1 cellular context compared by ENCODE assay signal in the genomic region with DNA sequence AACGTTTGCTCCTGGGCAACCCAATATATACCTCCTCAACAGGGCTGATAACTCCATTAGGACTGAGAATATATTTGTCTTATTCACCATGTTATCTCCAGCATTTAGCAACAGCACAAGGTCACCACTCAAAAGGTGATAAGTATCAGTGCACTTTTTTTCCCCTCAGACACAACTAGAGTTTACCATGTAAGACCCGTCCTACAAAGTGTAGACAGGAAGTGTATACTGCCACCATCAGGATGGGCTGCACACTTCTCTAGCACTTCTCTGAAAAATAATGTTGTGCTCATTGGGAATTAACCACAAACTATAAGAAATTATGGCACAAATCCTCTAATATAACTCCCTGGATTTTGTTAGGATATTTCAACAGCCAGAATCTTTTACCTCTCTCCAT.
TF ChIP-seq lines count a peak whose summit lies in the region.

No MANE protein-coding gene starts in this region.

TF ChIP-seq in HepG2, 621 proteins besides CTCF, POLR2A, EP300 and RAD21 (continued from another document):
- TF ChIP-seq, protein P1, sequence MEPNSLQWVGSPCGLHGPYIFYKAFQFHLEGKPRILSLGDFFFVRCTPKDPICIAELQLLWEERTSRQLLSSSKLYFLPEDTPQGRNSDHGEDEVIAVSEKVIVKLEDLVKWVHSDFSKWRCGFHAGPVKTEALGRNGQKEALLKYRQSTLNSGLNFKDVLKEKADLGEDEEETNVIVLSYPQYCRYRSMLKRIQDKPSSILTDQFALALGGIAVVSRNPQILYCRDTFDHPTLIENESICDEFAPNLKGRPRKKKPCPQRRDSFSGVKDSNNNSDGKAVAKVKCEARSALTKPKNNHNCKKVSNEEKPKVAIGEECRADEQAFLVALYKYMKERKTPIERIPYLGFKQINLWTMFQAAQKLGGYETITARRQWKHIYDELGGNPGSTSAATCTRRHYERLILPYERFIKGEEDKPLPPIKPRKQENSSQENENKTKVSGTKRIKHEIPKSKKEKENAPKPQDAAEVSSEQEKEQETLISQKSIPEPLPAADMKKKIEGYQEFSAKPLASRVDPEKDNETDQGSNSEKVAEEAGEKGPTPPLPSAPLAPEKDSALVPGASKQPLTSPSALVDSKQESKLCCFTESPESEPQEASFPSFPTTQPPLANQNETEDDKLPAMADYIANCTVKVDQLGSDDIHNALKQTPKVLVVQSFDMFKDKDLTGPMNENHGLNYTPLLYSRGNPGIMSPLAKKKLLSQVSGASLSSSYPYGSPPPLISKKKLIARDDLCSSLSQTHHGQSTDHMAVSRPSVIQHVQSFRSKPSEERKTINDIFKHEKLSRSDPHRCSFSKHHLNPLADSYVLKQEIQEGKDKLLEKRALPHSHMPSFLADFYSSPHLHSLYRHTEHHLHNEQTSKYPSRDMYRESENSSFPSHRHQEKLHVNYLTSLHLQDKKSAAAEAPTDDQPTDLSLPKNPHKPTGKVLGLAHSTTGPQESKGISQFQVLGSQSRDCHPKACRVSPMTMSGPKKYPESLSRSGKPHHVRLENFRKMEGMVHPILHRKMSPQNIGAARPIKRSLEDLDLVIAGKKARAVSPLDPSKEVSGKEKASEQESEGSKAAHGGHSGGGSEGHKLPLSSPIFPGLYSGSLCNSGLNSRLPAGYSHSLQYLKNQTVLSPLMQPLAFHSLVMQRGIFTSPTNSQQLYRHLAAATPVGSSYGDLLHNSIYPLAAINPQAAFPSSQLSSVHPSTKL (CRISPR knock-in tag; IDR thresholded peaks at IDR 0.05), result peak; percentile 29; the same call in 1 of the 2 replicates
- TF ChIP-seq HHEX (CRISPR knock-in tag; IDR thresholded peaks at IDR 0.05), result no peak
- TF ChIP-seq, protein P2, sequence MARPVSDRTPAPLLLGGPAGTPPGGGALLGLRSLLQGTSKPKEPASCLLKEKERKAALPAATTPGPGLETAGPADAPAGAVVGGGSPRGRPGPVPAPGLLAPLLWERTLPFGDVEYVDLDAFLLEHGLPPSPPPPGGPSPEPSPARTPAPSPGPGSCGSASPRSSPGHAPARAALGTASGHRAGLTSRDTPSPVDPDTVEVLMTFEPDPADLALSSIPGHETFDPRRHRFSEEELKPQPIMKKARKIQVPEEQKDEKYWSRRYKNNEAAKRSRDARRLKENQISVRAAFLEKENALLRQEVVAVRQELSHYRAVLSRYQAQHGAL (CRISPR knock-in tag; IDR thresholded peaks at IDR 0.05; ENCODE audit: not compliant biosample characterization), result no peak
- TF ChIP-seq KDM3A (CRISPR knock-in tag; IDR thresholded peaks at IDR 0.05; ENCODE audit: low read depth), result no peak
- TF ChIP-seq SMC3 (IDR thresholded peaks at IDR 0.05; ENCODE audit: low read length), result peak; percentile 93
- no peak for TF ChIP-seq CREB1 (IDR thresholded peaks at IDR 0.05)
- no peak for TF ChIP-seq CREB1 (CRISPR knock-in tag; IDR thresholded peaks at IDR 0.05)
- TF ChIP-seq ZNF451 (CRISPR knock-in tag; IDR thresholded peaks at IDR 0.05), result no peak
- no peak for TF ChIP-seq MBD4 (IDR thresholded peaks at IDR 0.05; ENCODE audit: borderline replicate concordance, low read length)
- no peak for TF ChIP-seq GABPA (IDR thresholded peaks at IDR 0.05; ENCODE audit: low read depth, low read length)
- peak; percentile 74 for TF ChIP-seq GABPA (CRISPR knock-in tag; IDR thresholded peaks at IDR 0.05; ENCODE audit: low read depth)
- no peak for TF ChIP-seq FOXJ3 (CRISPR knock-in tag; IDR thresholded peaks at IDR 0.05; ENCODE audit: borderline replicate concordance)
- peak; percentile 63; the same call in 1 of the 2 replicates for TF ChIP-seq GABPB1 (CRISPR knock-in tag; IDR thresholded peaks at IDR 0.05)
- TF ChIP-seq SRSF4 (IDR thresholded peaks at IDR 0.05; ENCODE audit: low read depth, low read length, poor library complexity, severe bottlenecking), result no peak
- TF ChIP-seq ELF1 (CRISPR knock-in tag; IDR thresholded peaks at IDR 0.05), result no peak
- no peak for TF ChIP-seq IRX3 (CRISPR knock-in tag; IDR thresholded peaks at IDR 0.05; ENCODE audit: borderline replicate concordance, low read depth)
- no peak for TF ChIP-seq SMARCC2 (IDR thresholded peaks at IDR 0.05)
- TF ChIP-seq, protein P3, sequence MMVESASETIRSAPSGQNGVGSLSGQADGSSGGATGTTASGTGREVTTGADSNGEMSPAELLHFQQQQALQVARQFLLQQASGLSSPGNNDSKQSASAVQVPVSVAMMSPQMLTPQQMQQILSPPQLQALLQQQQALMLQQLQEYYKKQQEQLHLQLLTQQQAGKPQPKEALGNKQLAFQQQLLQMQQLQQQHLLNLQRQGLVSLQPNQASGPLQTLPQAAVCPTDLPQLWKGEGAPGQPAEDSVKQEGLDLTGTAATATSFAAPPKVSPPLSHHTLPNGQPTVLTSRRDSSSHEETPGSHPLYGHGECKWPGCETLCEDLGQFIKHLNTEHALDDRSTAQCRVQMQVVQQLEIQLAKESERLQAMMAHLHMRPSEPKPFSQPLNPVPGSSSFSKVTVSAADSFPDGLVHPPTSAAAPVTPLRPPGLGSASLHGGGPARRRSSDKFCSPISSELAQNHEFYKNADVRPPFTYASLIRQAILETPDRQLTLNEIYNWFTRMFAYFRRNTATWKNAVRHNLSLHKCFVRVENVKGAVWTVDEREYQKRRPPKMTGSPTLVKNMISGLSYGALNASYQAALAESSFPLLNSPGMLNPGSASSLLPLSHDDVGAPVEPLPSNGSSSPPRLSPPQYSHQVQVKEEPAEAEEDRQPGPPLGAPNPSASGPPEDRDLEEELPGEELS (CRISPR knock-in tag; IDR thresholded peaks at IDR 0.05), result peak; percentile 50; the same call in 1 of the 2 replicates
- TF ChIP-seq ZNF567 (CRISPR knock-in tag; IDR thresholded peaks at IDR 0.05; ENCODE audit: borderline replicate concordance), result no peak
- no peak for TF ChIP-seq ZNF10 (CRISPR knock-in tag; IDR thresholded peaks at IDR 0.05; ENCODE audit: borderline replicate concordance, low read depth)
- TF ChIP-seq, protein P4, sequence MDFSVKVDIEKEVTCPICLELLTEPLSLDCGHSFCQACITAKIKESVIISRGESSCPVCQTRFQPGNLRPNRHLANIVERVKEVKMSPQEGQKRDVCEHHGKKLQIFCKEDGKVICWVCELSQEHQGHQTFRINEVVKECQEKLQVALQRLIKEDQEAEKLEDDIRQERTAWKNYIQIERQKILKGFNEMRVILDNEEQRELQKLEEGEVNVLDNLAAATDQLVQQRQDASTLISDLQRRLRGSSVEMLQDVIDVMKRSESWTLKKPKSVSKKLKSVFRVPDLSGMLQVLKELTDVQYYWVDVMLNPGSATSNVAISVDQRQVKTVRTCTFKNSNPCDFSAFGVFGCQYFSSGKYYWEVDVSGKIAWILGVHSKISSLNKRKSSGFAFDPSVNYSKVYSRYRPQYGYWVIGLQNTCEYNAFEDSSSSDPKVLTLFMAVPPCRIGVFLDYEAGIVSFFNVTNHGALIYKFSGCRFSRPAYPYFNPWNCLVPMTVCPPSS (IDR thresholded peaks at IDR 0.05), result no peak
- no peak for TF ChIP-seq HMG20B (CRISPR knock-in tag; conservative IDR thresholded peaks at IDR 0.05)
- TF ChIP-seq, protein P5, sequence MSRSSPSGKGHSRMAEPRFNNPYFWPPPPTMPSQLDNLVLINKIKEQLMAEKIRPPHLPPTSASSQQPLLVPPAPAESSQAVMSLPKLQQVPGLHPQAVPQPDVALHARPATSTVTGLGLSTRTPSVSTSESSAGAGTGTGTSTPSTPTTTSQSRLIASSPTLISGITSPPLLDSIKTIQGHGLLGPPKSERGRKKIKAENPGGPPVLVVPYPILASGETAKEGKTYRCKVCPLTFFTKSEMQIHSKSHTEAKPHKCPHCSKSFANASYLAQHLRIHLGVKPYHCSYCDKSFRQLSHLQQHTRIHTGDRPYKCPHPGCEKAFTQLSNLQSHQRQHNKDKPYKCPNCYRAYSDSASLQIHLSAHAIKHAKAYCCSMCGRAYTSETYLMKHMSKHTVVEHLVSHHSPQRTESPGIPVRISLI (CRISPR knock-in tag; IDR thresholded peaks at IDR 0.05; ENCODE audit: borderline replicate concordance), result peak; percentile 68; the same call in 1 of the 2 replicates
- TF ChIP-seq MEIS2 (CRISPR knock-in tag; IDR thresholded peaks at IDR 0.05), result no peak
- no peak for TF ChIP-seq FLYWCH1 (CRISPR knock-in tag; IDR thresholded peaks at IDR 0.05)
- TF ChIP-seq ZNF781 (CRISPR knock-in tag; IDR thresholded peaks at IDR 0.05; ENCODE audit: borderline replicate concordance, not compliant biosample characterization), result no peak
- TF ChIP-seq BRCA1 (CRISPR knock-in tag; IDR thresholded peaks at IDR 0.05), result 0 out of 2 replicates have a peak, but pooled peaks have one; percentile 68
- peak; percentile 35 for TF ChIP-seq XRCC5 (optimal IDR thresholded peaks at IDR 0.05; ENCODE audit: low read length)
- TF ChIP-seq MED1 (CRISPR knock-in tag; IDR thresholded peaks at IDR 0.05), result 0 out of 2 replicates have a peak, but pooled peaks have one; percentile 16
- TF ChIP-seq ZNF264 (CRISPR knock-in tag; IDR thresholded peaks at IDR 0.05), result peak; percentile 49; the same call in 1 of the 2 replicates
- TF ChIP-seq TGIF2 (CRISPR knock-in tag; IDR thresholded peaks at IDR 0.05), result peak; percentile 18; the same call in 1 of the 2 replicates
- TF ChIP-seq ZFP82 (CRISPR knock-in tag; IDR thresholded peaks at IDR 0.05; ENCODE audit: borderline replicate concordance), result no peak
- TF ChIP-seq GATAD2A (CRISPR knock-in tag; IDR thresholded peaks at IDR 0.05), result 0 out of 2 replicates have a peak, but pooled peaks have one; percentile 18
- no peak for TF ChIP-seq RCOR2 (CRISPR knock-in tag; IDR thresholded peaks at IDR 0.05)
- TF ChIP-seq ZNF570 (CRISPR knock-in tag; IDR thresholded peaks at IDR 0.05; ENCODE audit: borderline replicate concordance), result no peak
- TF ChIP-seq ISL2 (CRISPR knock-in tag; IDR thresholded peaks at IDR 0.05), result 0 out of 2 replicates have a peak, but pooled peaks have one; percentile 19
